8 cellular contexts compared by ENCODE assay signal in the genomic region with DNA sequence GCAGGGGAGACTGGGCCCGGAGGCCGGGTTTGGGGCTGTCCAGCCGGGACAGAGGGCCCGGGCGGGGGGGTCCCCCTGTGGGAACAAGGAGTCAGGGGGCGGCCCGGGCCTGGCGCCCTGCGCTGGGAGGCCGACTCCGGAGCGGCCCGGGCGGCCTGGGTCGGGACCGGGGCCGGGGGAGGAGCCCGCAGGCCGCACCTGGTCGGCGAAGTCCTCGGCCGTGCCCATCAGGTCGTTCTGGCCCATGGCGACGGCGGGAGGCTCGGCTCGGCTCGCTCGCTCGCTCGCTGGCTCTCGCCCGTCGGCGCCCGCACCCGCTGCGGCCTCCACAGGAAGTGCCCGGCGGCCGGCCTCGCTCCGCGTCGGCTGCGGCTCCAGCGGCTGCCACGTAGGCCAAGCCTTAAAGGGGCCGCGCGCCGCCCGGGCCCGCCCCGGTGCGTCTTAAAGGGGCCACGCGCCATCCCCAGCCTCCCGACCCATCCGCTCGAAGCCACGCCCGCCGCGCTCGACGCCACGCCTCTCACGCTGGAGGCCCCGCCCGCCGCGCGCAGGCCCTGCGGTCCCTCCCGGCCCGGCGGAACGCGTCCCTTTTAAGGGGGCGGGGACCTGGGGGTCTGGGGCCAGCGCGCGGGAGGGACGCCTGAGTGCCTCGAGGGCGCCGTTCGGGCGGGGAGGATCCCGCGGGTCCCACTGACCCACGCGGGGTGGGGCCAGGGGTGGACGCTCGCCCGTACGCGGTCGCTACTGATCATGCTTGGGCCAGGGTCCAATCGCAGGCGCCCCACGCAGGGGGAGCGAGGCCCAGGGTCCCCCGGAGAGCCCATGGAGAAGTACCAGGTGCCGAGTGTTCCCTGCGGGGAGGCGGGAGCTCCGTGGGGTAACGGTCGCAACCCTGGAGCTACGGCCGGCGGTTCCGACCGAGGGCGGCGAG. TPM values are rescaled to one million over a fixed set of nuclear protein-coding genes. Genes with fewer than 3 reads are reported as not detected.
DNase-seq lines count a peak whose midpoint lies in the region; ATAC-seq and TF ChIP-seq lines count a peak whose summit lies in the region.

A gene (plus strand): TSS at position 643 of the 931 bp plus-strand sequence. CDS start 108 bp downstream, at position 751.
A gene (minus strand): TSS at position 337 of the 931 bp plus-strand sequence. CDS start 91 bp downstream, at position 246.

- H3K4me1 ChIP-seq in HUES6 (ENCODE audit: control insufficient read depth, insufficient read depth, low read length) (peaks cover 3% of the 10 kb centered on the region; the same call in 1 of the 2 replicates), NT2/D1 (ENCODE audit: insufficient read depth, insufficient read length) (peaks cover 21% of the 10 kb centered on the region), endodermal cell (ENCODE audit: control insufficient read depth, insufficient read depth, low read length) (peaks cover 11% of the 10 kb centered on the region)

- H3K4me3 Mint-ChIP-seq in endodermal cell (peak within 1 kb of the TSS; percentile 94), mesothelial cell of epicardium (peak within 1 kb of the TSS; percentile 97)

- DNase-seq in D341Med (ENCODE audit: low spot score) = peak; percentile 99
- DNase-seq in NT2/D1 (ENCODE audit: low read depth, low spot score) = peak; percentile 95
- DNase-seq in activated CD8-positive, alpha-beta memory T cell treated with anti-CD3 and anti-CD28 coated beads, Interleukin-2, amount 50 U/mL, for 24 hours (ENCODE audit: extremely low read depth) = peak; percentile 79
- peak; percentile 98 for DNase-seq in endodermal cell
- peak; percentile 91 to 98 for DNase-seq in mesothelial cell of epicardium (ENCODE audit: low spot score in 2 of 2, unreplicated experiment in 2 of 2)
- peak; percentile 93 for DNase-seq in stimulated activated CD8-positive, alpha-beta memory T cell treated with anti-CD3 and anti-CD28 coated beads, Interleukin-15, amount 100 ng/mL, for 24 hours (ENCODE audit: low read depth)

- H3K9me3 ChIP-seq in HUES6 (ENCODE audit: control insufficient read depth, insufficient read depth, low read depth, low read length) (no peaks in the 10 kb centered on the region), NT2/D1 (ENCODE audit: insufficient read depth, low read length) (no peaks in the 10 kb centered on the region), endodermal cell (ENCODE audit: control insufficient read depth, low read length) (no peaks in the 10 kb centered on the region)

- H3K4me3 ChIP-seq in HUES6 (ENCODE audit: low read depth, low read length) = peak within 1 kb of the TSS; percentile 91
- H3K4me3 ChIP-seq in NT2/D1 (ENCODE audit: insufficient read length, low read depth) = peak within 1 kb of the TSS; percentile 92
- peak within 1 kb of the TSS; percentile 91 for H3K4me3 ChIP-seq in endodermal cell (ENCODE audit: low read length)

- peaks cover 9% of the 10 kb centered on the region for H3K9me3 Mint-ChIP-seq in endodermal cell
- no peaks in the 10 kb centered on the region for H3K9me3 Mint-ChIP-seq in mesothelial cell of epicardium

- H3K36me3 ChIP-seq in HUES6 (ENCODE audit: control insufficient read depth, insufficient read depth, low read length) (peaks cover 23% of the 10 kb centered on the region), NT2/D1 (ENCODE audit: insufficient read depth, insufficient read length, low read length) (peaks cover 32% of the 10 kb centered on the region), endodermal cell (ENCODE audit: control insufficient read depth, insufficient read depth, low read length) (peaks cover 25% of the 10 kb centered on the region)

- H3K27ac ChIP-seq in HUES6 (ENCODE audit: low read depth, low read length) = peak within 1 kb of the TSS; percentile 86
- H3K27ac ChIP-seq in endodermal cell (ENCODE audit: low read depth, low read length) = peak within 1 kb of the TSS; percentile 86

- H3K27me3 Mint-ChIP-seq in endodermal cell (ENCODE audit: insufficient read depth) (peaks cover 11% of the 10 kb centered on the region), mesothelial cell of epicardium (ENCODE audit: low read depth) (no peaks in the 10 kb centered on the region)

- peaks cover 12% of the 10 kb centered on the region; the same call in 1 of the 2 replicates for H3K27me3 ChIP-seq in HUES6 (ENCODE audit: control insufficient read depth, insufficient read depth, low read length)
- H3K27me3 ChIP-seq in NT2/D1 (ENCODE audit: insufficient read depth, insufficient read length) = no peaks in the 10 kb centered on the region
- no peaks in the 10 kb centered on the region for H3K27me3 ChIP-seq in endodermal cell (ENCODE audit: control insufficient read depth, insufficient read depth, low read length, poor library complexity, severe bottlenecking)

- H3K36me3 Mint-ChIP-seq in endodermal cell (ENCODE audit: low read depth) = peaks cover 10% of the 10 kb centered on the region
- H3K36me3 Mint-ChIP-seq in mesothelial cell of epicardium = no peaks in the 10 kb centered on the region

- H3K27ac Mint-ChIP-seq in endodermal cell = peak within 1 kb of the TSS; percentile 97
- H3K27ac Mint-ChIP-seq in mesothelial cell of epicardium = peak within 1 kb of the TSS; percentile 99

- TF ChIP-seq CTCF in endodermal cell (conservative IDR thresholded peaks at IDR 0.05) = no peak
- no peak for TF ChIP-seq CTCF in mesothelial cell of epicardium (IDR thresholded peaks at IDR 0.05; ENCODE audit: unreplicated experiment)

- WGBS in endodermal cell (ENCODE audit: insufficient coverage in 1 of 2, insufficient read length in 1 of 2), 2 experiments = 2 to 6% methylated on average over 39 to 120 of the region's 120 CpGs

- peaks cover 22% of the 10 kb centered on the region for H3K4me1 Mint-ChIP-seq in endodermal cell
- H3K4me1 Mint-ChIP-seq in mesothelial cell of epicardium = peaks cover 22% of the 10 kb centered on the region

- peak; percentile 88 for ATAC-seq in GM21515 (IDR thresholded peaks at IDR 0.05; ENCODE audit: unreplicated experiment)

- H3K9ac ChIP-seq in HUES6 (ENCODE audit: low read length) (peak within 1 kb of the TSS; percentile 94), NT2/D1 (ENCODE audit: insufficient read length, low read depth) (peak within 1 kb of the TSS; percentile 96), endodermal cell (ENCODE audit: extremely low read depth, low read length, poor library complexity, severe bottlenecking) (peak within 1 kb of the TSS; percentile 97)

RNA-seq across cellular contexts. Expression of the first gene that starts in this region (rescaled TPM):
- total RNA-seq in endodermal cell (under 1 TPM in 1 of 2 donors, not detected in 1; 0.95 TPM), mesothelial cell of epicardium (6.6 to 7.5 TPM (median 6.7 TPM) in 3 replicates)
- polyA plus RNA-seq in endodermal cell (2013, experiment 1 of 2) = 2.0 TPM
- 1.2 TPM for polyA plus RNA-seq in endodermal cell (2013, experiment 2 of 2)

RNA-seq across cellular contexts. Expression of the second gene that starts in this region (rescaled TPM):
- 100 to 1,000 TPM; 178 to 187 TPM for total RNA-seq in endodermal cell
- polyA plus RNA-seq in endodermal cell (2013, experiment 1 of 2) = 109 TPM
- 106 TPM for polyA plus RNA-seq in endodermal cell (2013, experiment 2 of 2)
- 147 to 152 TPM (median 149 TPM) in 3 replicates for total RNA-seq in mesothelial cell of epicardium

Comparison
In these comparisons a context has a peak if more than half of its experiments do, and no peak if none do; other contexts are left out.
1. Peak in every context shown above with its lines: DNase-seq, ATAC-seq, H3K4me3 ChIP-seq and H3K27ac ChIP-seq.